ENCODE assay signal across 8 cellular contexts in the genomic region with DNA sequence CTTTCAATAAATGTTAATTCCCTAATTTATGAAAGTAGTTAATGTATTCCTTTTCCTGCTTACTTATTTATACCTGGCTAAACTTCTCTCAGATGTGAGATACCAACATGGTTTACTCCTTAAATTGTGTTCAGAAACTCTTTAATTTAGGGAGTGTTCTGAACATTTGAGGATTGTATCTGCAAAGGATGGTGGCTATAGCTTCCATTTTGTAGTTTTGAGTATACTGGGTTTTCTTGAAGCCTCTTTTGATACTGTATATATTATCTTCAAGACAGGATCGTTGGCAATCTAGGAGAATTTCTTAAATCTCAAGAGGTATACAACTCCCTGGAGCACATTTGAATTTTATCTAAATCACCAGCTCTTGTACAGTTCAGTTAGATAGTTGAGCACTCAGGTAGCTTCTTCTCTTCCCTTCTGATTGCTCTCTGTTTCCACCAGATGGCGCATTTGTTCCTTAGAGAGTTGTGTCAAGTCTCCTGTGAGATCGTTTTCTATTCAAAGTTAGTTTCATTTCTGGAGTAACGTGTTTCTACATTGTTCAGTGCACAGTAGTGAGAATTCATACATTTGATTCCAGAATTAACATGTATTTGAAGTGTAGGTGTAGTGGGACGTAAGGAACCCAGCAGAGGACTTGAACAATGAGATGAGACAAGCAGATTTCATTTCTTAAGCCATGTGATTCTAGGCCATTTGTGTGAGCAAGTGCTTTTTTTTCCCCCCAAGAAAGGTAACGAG.
DNase-seq lines count a peak whose midpoint lies in the region; TF ChIP-seq lines count a peak whose summit lies in the region.
"Not testable (repeated sequence)": the region's sequence is repeated elsewhere in the genome, so short reads cannot be mapped to it uniquely, and the experiment has no call there.

No MANE protein-coding gene starts in this region.

- not testable (repeated sequence) for H3K27ac ChIP-seq in GM23248; PC-9; esophagus muscularis mucosa (replicated peaks in 1 of 4); testis

- TF ChIP-seq POLR2A in esophagus muscularis mucosa (IDR thresholded peaks at IDR 0.05; ENCODE audit: low read depth); testis (IDR thresholded peaks at IDR 0.05): not testable (repeated sequence)

- WGBS in GM23248 (ENCODE audit: low coverage in 1 of 2, low lambda C conversion rate in 2 of 2, missing lambda C conversion rate in 2 of 2), 2 experiments: 3 to 4% methylated on average over 6 of the region's 6 CpGs
- 5% methylated on average over 6 of the region's 6 CpGs for WGBS in esophagus muscularis mucosa
- WGBS in testis, 2 donors: 24 to 40% methylated on average over 6 of the region's 6 CpGs

- peaks cover 12% of the 10 kb centered on the region for H3F3A ChIP-seq in GM23248 (ENCODE audit: insufficient read depth)
- H3F3A ChIP-seq in PC-9 (ENCODE audit: insufficient read depth, low read depth): not testable (repeated sequence)

- peak overlapping the region; percentile 72 for H3K4me3 Mint-ChIP-seq in activated T-cell treated with anti-CD3 and anti-CD28 coated beads, Interleukin-2, amount 50 U/mL, for 24 hours

- H3K36me3 ChIP-seq in GM23248 (ENCODE audit: low read depth) (peaks cover 10% of the 10 kb centered on the region; the same call in 1 of the 2 replicates), esophagus muscularis mucosa (peaks cover 0 to 40% (median 22%) of the 10 kb centered on the region in 4 donors)
- H3K36me3 ChIP-seq in PC-9 (ENCODE audit: low read depth); testis (ENCODE audit: low read depth, missing control alignments): not testable (repeated sequence)

- H3K9me3 Mint-ChIP-seq in activated T-cell treated with anti-CD3 and anti-CD28 coated beads, Interleukin-2, amount 50 U/mL, for 24 hours: not testable (repeated sequence)

- not testable (repeated sequence) for H3K27me3 ChIP-seq in GM23248 (replicated peaks; ENCODE audit: insufficient read depth); PC-9 (ENCODE audit: insufficient read depth, low read depth); esophagus muscularis mucosa; testis

- peaks cover 32% of the 10 kb centered on the region for H3K36me3 Mint-ChIP-seq in activated T-cell treated with anti-CD3 and anti-CD28 coated beads, Interleukin-2, amount 50 U/mL, for 24 hours (ENCODE audit: low read depth)

- H3K9me2 ChIP-seq in GM23248 (ENCODE audit: insufficient read depth); PC-9 (ENCODE audit: insufficient read depth): not testable (repeated sequence)

- intact Hi-C loops in PC-9 (cut with micrococcal nuclease; ENCODE audit: unreplicated experiment): loop anchor here (1.0 to 5.0 kb wide), 2 partner anchors 274 to 603 kb away; no protein-coding TSS in a partner anchor
- intact Hi-C loops in esophagus muscularis mucosa (cut with DNase I); testis (cut with DNase I; ENCODE audit: low total_unique reads): not testable (repeated sequence)

- H3K4me1 ChIP-seq in GM23248 (ENCODE audit: insufficient read depth); PC-9 (replicated peaks; ENCODE audit: insufficient read depth); esophagus muscularis mucosa; testis: not testable (repeated sequence)

- peak overlapping the region; percentile 94 for H3K27ac Mint-ChIP-seq in activated T-cell treated with anti-CD3 and anti-CD28 coated beads, Interleukin-2, amount 50 U/mL, for 24 hours

- DNase-seq in GDM1 (lab: John Stamatoyannopoulos, UW): peak; percentile 27
- peak; percentile 63 for DNase-seq in GM23248
- DNase-seq in PC-9: peak in 1 of 2 experiments; percentile 32
- DNase-seq in activated T-cell treated with anti-CD3 and anti-CD28 coated beads, Interleukin-2, amount 50 U/mL, for 24 hours; esophagus muscularis mucosa (ENCODE audit: extremely low spot score): not testable (repeated sequence)
- peak; percentile 78 for DNase-seq in myocyte (ENCODE audit: low read depth)
- DNase-seq in testis: peak; percentile 42

- peak overlapping the region; percentile 90 for H3K4me2 ChIP-seq in GM23248 (ENCODE audit: unreplicated experiment)
- H3K4me2 ChIP-seq in PC-9: peak overlapping the region; percentile 68

- not testable (repeated sequence) for H3K9me3 ChIP-seq in GM23248 (ENCODE audit: low read depth); PC-9 (ENCODE audit: insufficient read depth, low read depth); esophagus muscularis mucosa; testis

- POLR2A ChIA-PET in PC-9 (lab: Charles Lee; ENCODE audit: unreplicated experiment): interaction anchor here (0.6 kb wide), 1 partner anchor 38 kb away, joined by 6 read pairs; no protein-coding TSS in a partner anchor

- H4K20me1 ChIP-seq in GM23248 (ENCODE audit: insufficient read depth); PC-9 (ENCODE audit: insufficient read depth): not testable (repeated sequence)

- not testable (repeated sequence) for H2AFZ ChIP-seq in GM23248, PC-9

- in situ Hi-C loops in GM23248 (cut with MboI): loop anchor here (25.0 kb wide), 1 partner anchor 278 kb away; no protein-coding TSS in a partner anchor

- not testable (repeated sequence) for H3K4me1 Mint-ChIP-seq in activated T-cell treated with anti-CD3 and anti-CD28 coated beads, Interleukin-2, amount 50 U/mL, for 24 hours (ENCODE audit: low read depth)

- peaks cover 87% of the 10 kb centered on the region for H3K79me2 ChIP-seq in GM23248 (ENCODE audit: insufficient read depth)
- not testable (repeated sequence) for H3K79me2 ChIP-seq in PC-9 (ENCODE audit: low read depth)

- TF ChIP-seq EP300 in esophagus muscularis mucosa (IDR thresholded peaks at IDR 0.05): not testable (repeated sequence)

- H3K4me3 ChIP-seq in GM23248: peak overlapping the region; percentile 69
- H3K4me3 ChIP-seq in PC-9: peak overlapping the region; percentile 20; the same call in 1 of the 2 replicates
- H3K4me3 ChIP-seq in esophagus muscularis mucosa, testis: not testable (repeated sequence)

- peak; percentile 66 for TF ChIP-seq CTCF in LNCAP (IDR thresholded peaks at IDR 0.05)
- peak; percentile 73 for TF ChIP-seq CTCF in PC-9 (conservative IDR thresholded peaks at IDR 0.05)
- TF ChIP-seq CTCF in esophagus muscularis mucosa (IDR thresholded peaks at IDR 0.05): peak; percentile 49 to 59 (median 58)
- TF ChIP-seq CTCF in testis (IDR thresholded peaks at IDR 0.05): peak in 2 of 3 experiments; percentile 56 to 59

- not testable (repeated sequence) for H3K27me3 Mint-ChIP-seq in activated T-cell treated with anti-CD3 and anti-CD28 coated beads, Interleukin-2, amount 50 U/mL, for 24 hours

- peak overlapping the region; percentile 66 for H3K9ac ChIP-seq in GM23248

- CTCF ChIA-PET in PC-9 (lab: Charles Lee): interaction anchor here (0.6 to 0.8 kb wide), 6 partner anchors 71 to 482 kb away, joined by 3 to 5 read pairs (median 4); no protein-coding TSS in a partner anchor

- BruUV-seq in PC-9 (replicated peaks; lab: Mats Ljungman, UMichigan): not testable (repeated sequence)
